In the genomic region with DNA sequence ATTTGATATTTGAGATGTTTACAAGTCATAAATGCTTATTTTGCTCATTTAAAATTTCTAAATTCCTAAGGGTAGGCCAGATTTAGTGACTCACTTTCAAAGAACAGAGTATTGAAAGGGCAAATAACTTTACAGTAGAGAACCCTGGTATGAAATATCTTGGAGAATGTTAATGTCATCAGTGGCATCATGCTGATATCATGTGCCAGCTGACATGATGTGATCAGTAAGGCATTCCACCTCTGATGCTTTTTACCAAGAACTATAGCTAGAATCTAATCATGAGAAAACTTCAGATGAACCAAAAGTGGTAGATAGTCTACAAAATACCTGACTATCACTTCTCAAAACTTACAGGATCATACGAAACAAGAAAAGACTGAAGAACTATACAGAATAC, we compare ENCODE assay signal across 17 cellular contexts. TPM values are rescaled to one million over a fixed set of nuclear protein-coding genes. Genes with fewer than 3 reads are reported as not detected.
DNase-seq lines count a peak whose midpoint lies in the region; ATAC-seq and TF ChIP-seq lines count a peak whose summit lies in the region.
"Had no signal": no experiment of that assay in that cellular context is flagged by ENCODE, and none has a peak within 500 bp of the region (broad histone marks: within the 10 kb centered on the region; RNA-seq: fewer than 3 reads in every experiment).

No MANE protein-coding gene starts in this region.

- H3K4me1 Mint-ChIP-seq in CD14-positive monocyte, result peaks cover 38% of the 10 kb centered on the region

- peaks cover 0 to 22% (median 13%) of the 10 kb centered on the region in 7 donors for H3K9me3 Mint-ChIP-seq in CD14-positive monocyte

- no peak overlapping the region for H3K27ac Mint-ChIP-seq in CD14-positive monocyte
- H3K27ac Mint-ChIP-seq: naive thymus-derived CD4-positive, alpha-beta T cell had no signal

- H3K4me3 Mint-ChIP-seq in CD14-positive monocyte, result no peak overlapping the region
- H3K4me3 Mint-ChIP-seq: naive thymus-derived CD4-positive, alpha-beta T cell had no signal

- intact Hi-C loops in CD14-positive monocyte (cut with micrococcal nuclease), result no loop called here

- H4K20me1 ChIP-seq in osteoblast (ENCODE audit: insufficient read depth, low read length), result no peaks in the 10 kb centered on the region
- H4K20me1 ChIP-seq: BLaER1 treated with 17β-estradiol and CSF1 and Interleukin-3, amounts not matched to agents 10 nM and 100 nM had no signal

- H3K79me2 ChIP-seq in osteoblast (ENCODE audit: insufficient read depth, low read length), result peaks cover 6% of the 10 kb centered on the region

- H3K27ac ChIP-seq in SJSA1 (peak overlapping the region; percentile 91), epithelial cell of prostate (peak overlapping the region; percentile 94), osteoblast (ENCODE audit: low read depth, low read length) (peak overlapping the region; percentile 94), WERI-Rb-1 (no peak overlapping the region)
- H3K27ac ChIP-seq: BLaER1 treated with 17β-estradiol and CSF1 and Interleukin-3, amounts not matched to agents 10 nM and 100 nM had no signal

- peak; percentile 38 for DNase-seq in GM03348 (ENCODE audit: low spot score)
- DNase-seq in SJSA1 (ENCODE audit: low read depth in 1 of 2, low spot score in 2 of 2), result peak in 1 of 2 experiments; percentile 45
- DNase-seq in epithelial cell of prostate (ENCODE audit: low read depth, low spot score), result no peak
- DNase-seq in osteoblast (ENCODE audit: insufficient read length, low spot score, missing footprints), result no peak
- DNase-seq in NCI-H345 treated with DMSO at 0.1 percent for 48 hours (lab: John Stamatoyannopoulos, UW; ENCODE audit: unreplicated experiment), result no peak
- no peak for DNase-seq in left lobe of liver (ENCODE audit: low spot score)
- no peak for DNase-seq in CD14-positive monocyte (ENCODE audit: low spot score)
- no peak for DNase-seq in WERI-Rb-1
- DNase-seq: activated effector memory CD4-positive, alpha-beta T cell treated with anti-CD3 and anti-CD28 coated beads, Interleukin-2, amount 50 U/mL, for 16 hours; DMS79 treated with DMSO at 0.1 percent for 48 hours; head of caudate nucleus; naive thymus-derived CD4-positive, alpha-beta T cell; SHP77; stimulated activated CD4-positive, alpha-beta T cell treated with anti-CD3 and anti-CD28 coated beads, Interleukin-15, amount 100 ng/mL, for 24 hours; testis had no signal

- H3K27me3 Mint-ChIP-seq in CD14-positive monocyte (ENCODE audit: low read depth in 3 of 3), result peaks cover 41 to 56% (median 43%) of the 10 kb centered on the region in 3 donors

- H2AFZ ChIP-seq in osteoblast (ENCODE audit: low read length), result peak overlapping the region; percentile 8

- peaks cover 5% of the 10 kb centered on the region; the same call in 1 of the 2 replicates for H3K36me3 ChIP-seq in SJSA1
- H3K36me3 ChIP-seq in osteoblast (ENCODE audit: insufficient read depth, low read length), result no peaks in the 10 kb centered on the region
- no peaks in the 10 kb centered on the region for H3K36me3 ChIP-seq in WERI-Rb-1
- H3K36me3 ChIP-seq: BLaER1 treated with 17β-estradiol and CSF1 and Interleukin-3, amounts not matched to agents 10 nM and 100 nM had no signal

- H3K4me1 ChIP-seq in SJSA1 (replicated peaks) (peaks cover 42% of the 10 kb centered on the region), osteoblast (ENCODE audit: insufficient read depth, low read length) (peaks cover 31% of the 10 kb centered on the region)

- H3K9me3 ChIP-seq in SJSA1 (replicated peaks), result no peaks in the 10 kb centered on the region
- H3K9me3 ChIP-seq in osteoblast (ENCODE audit: low read depth, low read length), result no peaks in the 10 kb centered on the region
- H3K9me3 ChIP-seq in WERI-Rb-1 (ENCODE audit: severe bottlenecking), result no peaks in the 10 kb centered on the region
- H3K9me3 ChIP-seq: testis had no signal

- ATAC-seq in left lobe of liver, result no peak
- ATAC-seq: GM12878; naive thymus-derived CD4-positive, alpha-beta T cell had no signal

- TF ChIP-seq CTCF in osteoblast (IDR thresholded peaks at IDR 0.05; ENCODE audit: extremely low read depth, low read depth, low read length) (no peak), CD14-positive monocyte (IDR thresholded peaks at IDR 0.05) (no peak), WERI-Rb-1 (IDR thresholded peaks at IDR 0.05; ENCODE audit: low read depth, low read length) (no peak)

- H3K36me3 Mint-ChIP-seq in CD14-positive monocyte, result peaks cover 0 to 9% of the 10 kb centered on the region in 2 donors
- H3K36me3 Mint-ChIP-seq: naive thymus-derived CD4-positive, alpha-beta T cell had no signal

- peak overlapping the region; percentile 99 for H3K4me2 ChIP-seq in osteoblast (ENCODE audit: insufficient read depth, low read length)

- no peak overlapping the region for H3K4me3 ChIP-seq in SJSA1
- no peak overlapping the region for H3K4me3 ChIP-seq in osteoblast (ENCODE audit: insufficient read depth, low read length)
- no peak overlapping the region for H3K4me3 ChIP-seq in WERI-Rb-1 (ENCODE audit: low read depth, low read length)
- H3K4me3 ChIP-seq: BLaER1 treated with 17β-estradiol and CSF1 and Interleukin-3, amounts not matched to agents 10 nM and 100 nM; GM12878; testis had no signal

- H3K27me3 ChIP-seq in SJSA1 (replicated peaks) (no peaks in the 10 kb centered on the region), osteoblast (ENCODE audit: insufficient read depth, low read length) (no peaks in the 10 kb centered on the region), WERI-Rb-1 (ENCODE audit: insufficient read depth, low read depth, severe bottlenecking) (peaks cover 25% of the 10 kb centered on the region)
- H3K27me3 ChIP-seq: BLaER1 treated with 17β-estradiol and CSF1 and Interleukin-3, amounts not matched to agents 10 nM and 100 nM; testis had no signal

RNA-seq across cellular contexts. Expression of a gene that starts 2.9 kb away (rescaled TPM):
- total RNA-seq in SJSA1 (2014; rRNA removed; shearing (Covaris generic)), result 15.8 and 17.0 TPM in 2 replicates
- total RNA-seq in osteoblast (39.1 and 46.3 TPM in 2 replicates), left lobe of liver (1.7 TPM)
- polyA plus RNA-seq in CD14-positive monocyte, result not detected
- total RNA-seq: naive thymus-derived CD4-positive, alpha-beta T cell had no signal
- polyA plus RNA-seq: GM12878; naive thymus-derived CD4-positive, alpha-beta T cell had no signal
